ENCODE assay signal across 9 cellular contexts in the genomic region with DNA sequence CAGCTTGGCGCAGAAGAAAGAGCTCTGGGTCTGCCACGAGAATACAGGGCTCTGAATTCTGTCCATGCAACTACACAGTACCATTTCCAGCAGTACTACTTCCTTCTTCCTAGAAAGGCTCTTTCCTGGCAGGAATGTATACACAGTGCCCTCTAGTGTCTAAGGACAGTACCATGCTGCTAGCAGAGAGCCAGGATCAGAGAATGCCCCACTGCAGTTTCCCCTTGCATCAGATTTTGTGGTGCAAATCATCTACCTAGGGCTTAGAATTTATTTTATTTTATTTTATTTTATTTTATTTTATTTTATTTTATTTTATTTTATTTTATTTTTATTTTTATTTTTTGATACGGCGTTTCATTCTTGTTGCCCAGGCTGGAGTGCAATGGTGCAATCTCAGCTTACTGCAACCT. TPM values are rescaled to one million over a fixed set of nuclear protein-coding genes. Genes with fewer than 3 reads are reported as not detected.
A peak's percentile ranks its signal among the peaks of the same experiment; 100 is the strongest.
DNase-seq lines count a peak whose midpoint lies in the region; ATAC-seq, FAIRE-seq and TF ChIP-seq lines count a peak whose summit lies in the region.
"Had no signal": no experiment of that assay in that cellular context is flagged by ENCODE, and none has a peak within 500 bp of the region (broad histone marks: within the 10 kb centered on the region; RNA-seq: fewer than 3 reads in every experiment).

No MANE protein-coding gene starts in this region.

- H3K4me3 ChIP-seq in Panc1 (ENCODE audit: low read depth in 2 of 2, low read length in 2 of 2) = no peak overlapping the region
- H3K4me3 ChIP-seq in epithelial cell of esophagus (ENCODE audit: low read length) = no peak overlapping the region
- no peak overlapping the region for H3K4me3 ChIP-seq in small intestine (ENCODE audit: low read depth in 1 of 2, low read length in 2 of 2)
- H3K4me3 ChIP-seq in lower leg skin (ENCODE audit: low read depth, poor library complexity, severe bottlenecking) = no peak overlapping the region

- H3K36me3 ChIP-seq in Panc1 (ENCODE audit: control insufficient read depth, insufficient read depth, low read length) (no peaks in the 10 kb centered on the region), small intestine (ENCODE audit: control insufficient read depth in 2 of 2, insufficient read depth in 2 of 2, low read length in 2 of 2) (no peaks in the 10 kb centered on the region)

- H3K9me3 ChIP-seq in Panc1 (ENCODE audit: control insufficient read depth, insufficient read depth, low read depth, low read length) (no peaks in the 10 kb centered on the region), small intestine (ENCODE audit: control insufficient read depth, low read depth) (no peaks in the 10 kb centered on the region)

- CTCF ChIA-PET in HEK293T (lab: Yijun Ruan, JAX) (interaction anchor here (0.7 to 2.1 kb wide), 3 partner anchors 13 to 84 kb away, joined by 3 to 8 read pairs (median 3); no protein-coding TSS in a partner anchor), Panc1 (lab: Charles Lee) (interaction anchor here (0.6 to 1.7 kb wide), 7 partner anchors 82 to 336 kb away, joined by 3 to 9 read pairs (median 6); no protein-coding TSS in a partner anchor)

- no peak for FAIRE-seq in small intestine (lab: Jason Lieb, UNC)

- H3K4me1 ChIP-seq in Panc1 (ENCODE audit: control insufficient read depth, insufficient read depth, low read length) = no peaks in the 10 kb centered on the region
- no peaks in the 10 kb centered on the region for H3K4me1 ChIP-seq in small intestine (ENCODE audit: control insufficient read depth in 2 of 2, insufficient read depth in 1 of 2, low read depth in 1 of 2, low read length in 1 of 2)

- POLR2A ChIA-PET in HEK293T (lab: Yijun Ruan, JAX) (no interaction called here), Panc1 (lab: Charles Lee) (no interaction called here)

- TF ChIP-seq POLR2A in lower leg skin (IDR thresholded peaks at IDR 0.05) = no peak

- TF ChIP-seq CTCF in Panc1 (IDR thresholded peaks at IDR 0.05) (peak; percentile 83), epithelial cell of esophagus (IDR thresholded peaks at IDR 0.05; ENCODE audit: insufficient read depth, low read depth, low read length, missing control alignments) (peak; percentile 86), lower leg skin (IDR thresholded peaks at IDR 0.05) (no peak)

- H3K27ac ChIP-seq in Panc1 (ENCODE audit: low read length) (no peak overlapping the region), small intestine (ENCODE audit: low read depth in 1 of 2, low read length in 1 of 2) (no peak overlapping the region)

- DNase-seq in D341Med (ENCODE audit: low spot score) = peak; percentile 65
- DNase-seq in HEK293T (ENCODE audit: extremely low spot score) = peak; percentile 80
- peak; percentile 41 for DNase-seq in Panc1 (ENCODE audit: low read depth, low spot score)
- peak; percentile 60 for DNase-seq in epithelial cell of esophagus (ENCODE audit: low read depth)
- DNase-seq in small intestine = peak; percentile 39
- no peak for DNase-seq in lower leg skin (ENCODE audit: low spot score in 2 of 2)

- intact Hi-C loops in Panc1 (cut with micrococcal nuclease; ENCODE audit: unreplicated experiment) (loop anchor here (2.0 kb wide), 1 partner anchor 85 kb away; no protein-coding TSS in a partner anchor), lower leg skin (cut with DNase I; ENCODE audit: low total_unique reads) (loop anchor here (5.0 kb wide), 1 partner anchor 79 kb away; no protein-coding TSS in a partner anchor)

- BruUV-seq in Panc1 (replicated peaks; lab: Mats Ljungman, UMichigan) = no TSS peak

- WGBS in small intestine, 3 donors = 60 to 80% (median 76%) methylated on average over 4 of the region's 4 CpGs
- 53 to 67% methylated on average over 4 of the region's 4 CpGs for WGBS in lower leg skin, 2 donors

- in situ Hi-C loops in Panc1 (cut with HindIII; ENCODE audit: low pct_unique_long_range_greater_than_20kb, low sequenced_read_pairs) = no loop called here

- ATAC-seq in Panc1 (peak; percentile 93), GM19452 (IDR thresholded peaks at IDR 0.05; ENCODE audit: unreplicated experiment) (no peak), HG03571 (IDR thresholded peaks at IDR 0.05; ENCODE audit: unreplicated experiment) (no peak)

- H3K27me3 ChIP-seq in Panc1 (ENCODE audit: control insufficient read depth, insufficient read depth, low read length) (no peaks in the 10 kb centered on the region), small intestine (ENCODE audit: control insufficient read depth in 2 of 2, insufficient read depth in 2 of 2, low read length in 2 of 2) (no peaks in the 10 kb centered on the region)

TF ChIP-seq in HEK293T, 16 proteins besides CTCF, POLR2A, EP300 and RAD21:
- TF ChIP-seq HDGF (IDR thresholded peaks at IDR 0.05; ENCODE audit: borderline replicate concordance) (no peak), NFRKB (IDR thresholded peaks at IDR 0.05) (no peak), ZNF384 (IDR thresholded peaks at IDR 0.05) (no peak), LEF1 (IDR thresholded peaks at IDR 0.05; ENCODE audit: borderline replicate concordance) (no peak), SP1 (IDR thresholded peaks at IDR 0.05) (no peak), FOXM1 (IDR thresholded peaks at IDR 0.05; ENCODE audit: borderline replicate concordance) (no peak), ARNT (IDR thresholded peaks at IDR 0.05) (no peak), SUZ12 (IDR thresholded peaks at IDR 0.05) (no peak), TARDBP (IDR thresholded peaks at IDR 0.05) (no peak), FOXA1 (IDR thresholded peaks at IDR 0.05) (no peak), CTBP1 (IDR thresholded peaks at IDR 0.05; ENCODE audit: borderline replicate concordance) (no peak), L3MBTL2 (conservative IDR thresholded peaks at IDR 0.05) (no peak)

RNA-seq across cellular contexts. Expression of a gene that starts 50.8 kb away (rescaled TPM):
- total RNA-seq in Panc1 (2021; ENCODE audit: unreplicated experiment) = not detected
- polyA plus RNA-seq in Panc1 (2012; ENCODE audit: insufficient read length) = not detected
- under 1 TPM in 1 of 3 donors, not detected in 2; 0.01 TPM for polyA plus RNA-seq in small intestine
- total RNA-seq in lower leg skin = under 1 TPM in 2 of 4 donors, not detected in 2; 0.06 to 0.11 TPM
- total RNA-seq: T-helper 1 cell treated with Interleukin-12 subunit alpha and Interleukin-12 subunit beta and Interleukin-4 antibody, amounts not matched to agents 30 ng/mL and 1 ng/mL, for 36 hours had no signal

Comparison
In these comparisons a context has a peak if more than half of its experiments do, and no peak if none do; other contexts are left out.
1. DNase-seq: peak in D341Med (single experiment), HEK293T (single experiment), Panc1 (single experiment), epithelial cell of esophagus (single experiment) and small intestine (single experiment); none in lower leg skin (0 of 2).
2. CTCF ChIP-seq: peak in Panc1 (single experiment) and epithelial cell of esophagus (single experiment); none in lower leg skin (0 of 3).